ENCODE assay signal across 16 cellular contexts in genomic region chr19:42271861-42272534, GRCh38. TPM values are rescaled to one million over a fixed set of nuclear protein-coding genes. Genes with fewer than 3 reads are reported as not detected.
DNase-seq lines count a peak whose midpoint lies in the region; ATAC-seq and TF ChIP-seq lines count a peak whose summit lies in the region.
"Had no signal": no experiment of that assay in that cellular context is flagged by ENCODE, and none has a peak within 500 bp of the region (broad histone marks: within the 10 kb centered on the region; RNA-seq: fewer than 3 reads in every experiment).

No MANE protein-coding gene starts in this region.

- H3K27ac ChIP-seq in layer of hippocampus (ENCODE audit: low read depth, low read length), result peak overlapping the region; percentile 100
- H3K27ac ChIP-seq: HL-60 had no signal

- H3K36me3 Mint-ChIP-seq in activated T-cell treated with anti-CD3 and anti-CD28 coated beads, Interleukin-2, amount 50 U/mL, for 24 hours (ENCODE audit: low read depth), result peaks cover 51% of the 10 kb centered on the region
- peaks cover 30 to 45% of the 10 kb centered on the region in 2 donors for H3K36me3 Mint-ChIP-seq in stimulated activated naive B cell treated with anti-CD40 and anti-IgM and Interleukin-4, amounts not matched to agents 10 μg/mL and 1 μg/mL and 100 μg/mL, for 72 hours
- peaks cover 13% of the 10 kb centered on the region for H3K36me3 Mint-ChIP-seq in Calu3 (ENCODE audit: insufficient read depth, unreplicated experiment)

- intact Hi-C loops in Calu3 (cut with micrococcal nuclease; ENCODE audit: unreplicated experiment), result no loop called here

- DNase-seq in activated T-cell treated with anti-CD3 and anti-CD28 coated beads, Interleukin-2, amount 50 U/mL, for 24 hours, result no peak
- no peak for DNase-seq in activated T-cell treated with anti-CD3 and anti-CD28 coated beads for 4 hours
- peak; percentile 41 for DNase-seq in NCI-H69 (lab: John Stamatoyannopoulos, UW)
- no peak for DNase-seq in stimulated activated naive B cell treated with anti-CD40 and anti-IgM and Interleukin-4, amounts not matched to agents 10 μg/mL and 1 μg/mL and 100 μg/mL, for 72 hours
- DNase-seq in Calu3, result no peak
- DNase-seq: activated CD4-positive, CD25-positive, alpha-beta regulatory T cell treated with anti-CD3 and anti-CD28 coated beads, Interleukin-2, amount 50 U/mL, for 72 hours; DMS 273 treated with DMSO at 0.1 percent for 48 hours; NCI-H146; NCI-H524 treated with DMSO at 0.1 percent for 48 hours; Peyer's patch; retina; stimulated activated naive CD4-positive, alpha-beta T cell had no signal

- H3K9me3 Mint-ChIP-seq in activated T-cell treated with anti-CD3 and anti-CD28 coated beads, Interleukin-2, amount 50 U/mL, for 24 hours, result no peaks in the 10 kb centered on the region
- no peaks in the 10 kb centered on the region for H3K9me3 Mint-ChIP-seq in stimulated activated naive B cell treated with anti-CD40 and anti-IgM and Interleukin-4, amounts not matched to agents 10 μg/mL and 1 μg/mL and 100 μg/mL, for 72 hours
- no peaks in the 10 kb centered on the region for H3K9me3 Mint-ChIP-seq in Calu3 (ENCODE audit: low read depth, unreplicated experiment)

- H3K27me3 Mint-ChIP-seq in activated T-cell treated with anti-CD3 and anti-CD28 coated beads, Interleukin-2, amount 50 U/mL, for 24 hours, result no peaks in the 10 kb centered on the region
- H3K27me3 Mint-ChIP-seq in stimulated activated naive B cell treated with anti-CD40 and anti-IgM and Interleukin-4, amounts not matched to agents 10 μg/mL and 1 μg/mL and 100 μg/mL, for 72 hours, result no peaks in the 10 kb centered on the region
- H3K27me3 Mint-ChIP-seq in Calu3 (ENCODE audit: unreplicated experiment), result no peaks in the 10 kb centered on the region

- H3K27me3 ChIP-seq in layer of hippocampus (ENCODE audit: control insufficient read depth, insufficient read depth, low read length), result no peaks in the 10 kb centered on the region
- H3K27me3 ChIP-seq: Peyer's patch had no signal

- CTCF ChIA-PET in Calu3 (lab: Charles Lee), result interaction anchor here (0.7 kb wide), 1 partner anchor 23 kb away, joined by 3 read pairs; no protein-coding TSS in a partner anchor

- peaks cover 50% of the 10 kb centered on the region for H3K4me1 Mint-ChIP-seq in activated T-cell treated with anti-CD3 and anti-CD28 coated beads, Interleukin-2, amount 50 U/mL, for 24 hours (ENCODE audit: low read depth)
- peaks cover 43 to 47% of the 10 kb centered on the region in 2 donors for H3K4me1 Mint-ChIP-seq in stimulated activated naive B cell treated with anti-CD40 and anti-IgM and Interleukin-4, amounts not matched to agents 10 μg/mL and 1 μg/mL and 100 μg/mL, for 72 hours
- peaks cover 8% of the 10 kb centered on the region for H3K4me1 Mint-ChIP-seq in Calu3 (ENCODE audit: low read depth, unreplicated experiment)

- no peak overlapping the region for H3K4me3 Mint-ChIP-seq in activated T-cell treated with anti-CD3 and anti-CD28 coated beads, Interleukin-2, amount 50 U/mL, for 24 hours
- no peak overlapping the region for H3K4me3 Mint-ChIP-seq in stimulated activated naive B cell treated with anti-CD40 and anti-IgM and Interleukin-4, amounts not matched to agents 10 μg/mL and 1 μg/mL and 100 μg/mL, for 72 hours
- no peak overlapping the region for H3K4me3 Mint-ChIP-seq in Calu3 (ENCODE audit: low read depth, unreplicated experiment)

- peak overlapping the region; percentile 99 for H3K27ac Mint-ChIP-seq in activated T-cell treated with anti-CD3 and anti-CD28 coated beads, Interleukin-2, amount 50 U/mL, for 24 hours
- H3K27ac Mint-ChIP-seq in stimulated activated naive B cell treated with anti-CD40 and anti-IgM and Interleukin-4, amounts not matched to agents 10 μg/mL and 1 μg/mL and 100 μg/mL, for 72 hours, result peak overlapping the region; percentile 76
- H3K27ac Mint-ChIP-seq in Calu3 (ENCODE audit: unreplicated experiment), result no peak overlapping the region

- TF ChIP-seq CTCF in Calu3 (IDR thresholded peaks at IDR 0.05; ENCODE audit: unreplicated experiment), result no peak

- ATAC-seq in stimulated activated naive B cell treated with anti-CD40 and anti-IgM and Interleukin-4, amounts not matched to agents 10 μg/mL and 1 μg/mL and 100 μg/mL, for 72 hours (replicated peaks), result no peak
- ATAC-seq in GM18867 (IDR thresholded peaks at IDR 0.05; ENCODE audit: unreplicated experiment) (no peak), HG02642 (IDR thresholded peaks at IDR 0.05; ENCODE audit: poor library complexity, unreplicated experiment) (no peak)

- no TSS peak for BruUV-seq in Calu3 (replicated peaks; lab: Mats Ljungman, UMichigan)

RNA-seq across cellular contexts. Expression of gene CIC, which starts 2.9 kb away (rescaled TPM):
- 72.6 and 75.5 TPM in 2 replicates for total RNA-seq in Calu3 (2022)

RNA-seq across cellular contexts. Expression of gene ERF, which starts 17.1 kb away (rescaled TPM):
- 100 and 124 TPM in 2 replicates for total RNA-seq in Calu3 (2022)

RNA-seq across cellular contexts. Expression of gene GSK3A, which starts 29.6 kb away (rescaled TPM):
- 58.8 and 60.6 TPM in 2 replicates for total RNA-seq in Calu3 (2022)

RNA-seq across cellular contexts. Expression of gene PRR19, which starts 29.9 kb away (rescaled TPM):
- 1.7 and 2.4 TPM in 2 replicates for total RNA-seq in Calu3 (2022)

RNA-seq across cellular contexts. Expression of gene PAFAH1B3, which starts 30.4 kb away (rescaled TPM):
- total RNA-seq in Calu3 (2022), result 68.3 and 72.4 TPM in 2 replicates
